In the genomic region with DNA sequence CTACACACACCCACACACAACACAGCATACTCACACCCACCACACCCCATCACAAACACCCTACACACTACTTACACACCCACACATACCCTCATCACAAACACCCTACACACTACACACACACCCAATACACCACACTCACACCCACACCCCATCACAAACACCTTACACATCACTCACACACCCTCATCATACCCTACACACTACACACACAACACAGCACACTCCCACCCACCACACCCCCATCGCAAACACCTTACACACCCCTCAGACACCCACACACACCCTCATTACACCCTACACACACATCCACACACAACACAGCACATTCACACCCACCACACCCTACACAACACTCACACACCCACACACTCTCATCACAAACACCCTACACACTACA, we compare ENCODE assay signal across 1 cellular context.
TF ChIP-seq lines count a peak whose summit lies in the region.

No MANE protein-coding gene starts in this region.

TF ChIP-seq in HEK293, 187 proteins besides CTCF, POLR2A, EP300 and RAD21 (continued from another document and continues in another):
- TF ChIP-seq, protein P1, sequence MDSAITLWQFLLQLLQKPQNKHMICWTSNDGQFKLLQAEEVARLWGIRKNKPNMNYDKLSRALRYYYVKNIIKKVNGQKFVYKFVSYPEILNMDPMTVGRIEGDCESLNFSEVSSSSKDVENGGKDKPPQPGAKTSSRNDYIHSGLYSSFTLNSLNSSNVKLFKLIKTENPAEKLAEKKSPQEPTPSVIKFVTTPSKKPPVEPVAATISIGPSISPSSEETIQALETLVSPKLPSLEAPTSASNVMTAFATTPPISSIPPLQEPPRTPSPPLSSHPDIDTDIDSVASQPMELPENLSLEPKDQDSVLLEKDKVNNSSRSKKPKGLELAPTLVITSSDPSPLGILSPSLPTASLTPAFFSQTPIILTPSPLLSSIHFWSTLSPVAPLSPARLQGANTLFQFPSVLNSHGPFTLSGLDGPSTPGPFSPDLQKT (IDR thresholded peaks at IDR 0.05; ENCODE audit: borderline replicate concordance, low read depth, low read length) = no peak
- TF ChIP-seq ZNF623 (tag by site-specific recombination; IDR thresholded peaks at IDR 0.05) = no peak
- TF ChIP-seq ZNF24 (tag by site-specific recombination; IDR thresholded peaks at IDR 0.05) = no peak
- no peak for TF ChIP-seq ZNF132 (tag by site-specific recombination; IDR thresholded peaks at IDR 0.05; ENCODE audit: borderline replicate concordance)
- TF ChIP-seq ZNF146 (tag by site-specific recombination; IDR thresholded peaks at IDR 0.05) = 0 out of 2 replicates have a peak, but pooled peaks have one; percentile 3
- no peak for TF ChIP-seq ZNF629 (tag by site-specific recombination; IDR thresholded peaks at IDR 0.05)
- no peak for TF ChIP-seq ZNF660 (tag by site-specific recombination; IDR thresholded peaks at IDR 0.05)
- no peak for TF ChIP-seq ZNF221 (tag by site-specific recombination; IDR thresholded peaks at IDR 0.05; ENCODE audit: borderline replicate concordance)
- TF ChIP-seq, protein P2, sequence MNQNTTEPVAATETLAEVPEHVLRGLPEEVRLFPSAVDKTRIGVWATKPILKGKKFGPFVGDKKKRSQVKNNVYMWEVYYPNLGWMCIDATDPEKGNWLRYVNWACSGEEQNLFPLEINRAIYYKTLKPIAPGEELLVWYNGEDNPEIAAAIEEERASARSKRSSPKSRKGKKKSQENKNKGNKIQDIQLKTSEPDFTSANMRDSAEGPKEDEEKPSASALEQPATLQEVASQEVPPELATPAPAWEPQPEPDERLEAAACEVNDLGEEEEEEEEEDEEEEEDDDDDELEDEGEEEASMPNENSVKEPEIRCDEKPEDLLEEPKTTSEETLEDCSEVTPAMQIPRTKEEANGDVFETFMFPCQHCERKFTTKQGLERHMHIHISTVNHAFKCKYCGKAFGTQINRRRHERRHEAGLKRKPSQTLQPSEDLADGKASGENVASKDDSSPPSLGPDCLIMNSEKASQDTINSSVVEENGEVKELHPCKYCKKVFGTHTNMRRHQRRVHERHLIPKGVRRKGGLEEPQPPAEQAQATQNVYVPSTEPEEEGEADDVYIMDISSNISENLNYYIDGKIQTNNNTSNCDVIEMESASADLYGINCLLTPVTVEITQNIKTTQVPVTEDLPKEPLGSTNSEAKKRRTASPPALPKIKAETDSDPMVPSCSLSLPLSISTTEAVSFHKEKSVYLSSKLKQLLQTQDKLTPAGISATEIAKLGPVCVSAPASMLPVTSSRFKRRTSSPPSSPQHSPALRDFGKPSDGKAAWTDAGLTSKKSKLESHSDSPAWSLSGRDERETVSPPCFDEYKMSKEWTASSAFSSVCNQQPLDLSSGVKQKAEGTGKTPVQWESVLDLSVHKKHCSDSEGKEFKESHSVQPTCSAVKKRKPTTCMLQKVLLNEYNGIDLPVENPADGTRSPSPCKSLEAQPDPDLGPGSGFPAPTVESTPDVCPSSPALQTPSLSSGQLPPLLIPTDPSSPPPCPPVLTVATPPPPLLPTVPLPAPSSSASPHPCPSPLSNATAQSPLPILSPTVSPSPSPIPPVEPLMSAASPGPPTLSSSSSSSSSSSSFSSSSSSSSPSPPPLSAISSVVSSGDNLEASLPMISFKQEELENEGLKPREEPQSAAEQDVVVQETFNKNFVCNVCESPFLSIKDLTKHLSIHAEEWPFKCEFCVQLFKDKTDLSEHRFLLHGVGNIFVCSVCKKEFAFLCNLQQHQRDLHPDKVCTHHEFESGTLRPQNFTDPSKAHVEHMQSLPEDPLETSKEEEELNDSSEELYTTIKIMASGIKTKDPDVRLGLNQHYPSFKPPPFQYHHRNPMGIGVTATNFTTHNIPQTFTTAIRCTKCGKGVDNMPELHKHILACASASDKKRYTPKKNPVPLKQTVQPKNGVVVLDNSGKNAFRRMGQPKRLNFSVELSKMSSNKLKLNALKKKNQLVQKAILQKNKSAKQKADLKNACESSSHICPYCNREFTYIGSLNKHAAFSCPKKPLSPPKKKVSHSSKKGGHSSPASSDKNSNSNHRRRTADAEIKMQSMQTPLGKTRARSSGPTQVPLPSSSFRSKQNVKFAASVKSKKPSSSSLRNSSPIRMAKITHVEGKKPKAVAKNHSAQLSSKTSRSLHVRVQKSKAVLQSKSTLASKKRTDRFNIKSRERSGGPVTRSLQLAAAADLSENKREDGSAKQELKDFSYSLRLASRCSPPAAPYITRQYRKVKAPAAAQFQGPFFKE (tag by site-specific recombination; IDR thresholded peaks at IDR 0.05; ENCODE audit: borderline replicate concordance) = no peak
- TF ChIP-seq, protein P3, sequence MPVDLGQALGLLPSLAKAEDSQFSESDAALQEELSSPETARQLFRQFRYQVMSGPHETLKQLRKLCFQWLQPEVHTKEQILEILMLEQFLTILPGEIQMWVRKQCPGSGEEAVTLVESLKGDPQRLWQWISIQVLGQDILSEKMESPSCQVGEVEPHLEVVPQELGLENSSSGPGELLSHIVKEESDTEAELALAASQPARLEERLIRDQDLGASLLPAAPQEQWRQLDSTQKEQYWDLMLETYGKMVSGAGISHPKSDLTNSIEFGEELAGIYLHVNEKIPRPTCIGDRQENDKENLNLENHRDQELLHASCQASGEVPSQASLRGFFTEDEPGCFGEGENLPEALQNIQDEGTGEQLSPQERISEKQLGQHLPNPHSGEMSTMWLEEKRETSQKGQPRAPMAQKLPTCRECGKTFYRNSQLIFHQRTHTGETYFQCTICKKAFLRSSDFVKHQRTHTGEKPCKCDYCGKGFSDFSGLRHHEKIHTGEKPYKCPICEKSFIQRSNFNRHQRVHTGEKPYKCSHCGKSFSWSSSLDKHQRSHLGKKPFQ (tag by site-specific recombination; IDR thresholded peaks at IDR 0.05) = peak; percentile 60
- no peak for TF ChIP-seq HOXD13 (CRISPR knock-in tag; IDR thresholded peaks at IDR 0.05; ENCODE audit: borderline replicate concordance)
- TF ChIP-seq, protein P4, sequence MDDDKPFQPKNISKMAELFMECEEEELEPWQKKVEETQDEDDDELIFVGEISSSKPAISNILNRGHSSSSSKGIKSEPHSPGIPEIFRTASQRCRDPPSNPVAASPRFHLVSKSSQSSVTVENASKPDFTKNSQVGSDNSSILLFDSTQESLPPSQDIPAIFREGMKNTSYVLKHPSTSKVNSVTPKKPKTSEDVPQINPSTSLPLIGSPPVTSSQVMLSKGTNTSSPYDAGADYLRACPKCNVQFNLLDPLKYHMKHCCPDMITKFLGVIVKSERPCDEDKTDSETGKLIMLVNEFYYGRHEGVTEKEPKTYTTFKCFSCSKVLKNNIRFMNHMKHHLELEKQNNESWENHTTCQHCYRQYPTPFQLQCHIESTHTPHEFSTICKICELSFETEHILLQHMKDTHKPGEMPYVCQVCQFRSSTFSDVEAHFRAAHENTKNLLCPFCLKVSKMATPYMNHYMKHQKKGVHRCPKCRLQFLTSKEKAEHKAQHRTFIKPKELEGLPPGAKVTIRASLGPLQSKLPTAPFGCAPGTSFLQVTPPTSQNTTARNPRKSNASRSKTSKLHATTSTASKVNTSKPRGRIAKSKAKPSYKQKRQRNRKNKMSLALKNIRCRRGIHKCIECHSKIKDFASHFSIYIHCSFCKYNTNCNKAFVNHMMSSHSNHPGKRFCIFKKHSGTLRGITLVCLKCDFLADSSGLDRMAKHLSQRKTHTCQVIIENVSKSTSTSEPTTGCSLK (tag by site-specific recombination; IDR thresholded peaks at IDR 0.05) = no peak
- TF ChIP-seq ZNF776 (tag by site-specific recombination; IDR thresholded peaks at IDR 0.05; ENCODE audit: borderline replicate concordance) = 0 out of 2 replicates have a peak, but pooled peaks have one; percentile 9
- no peak for TF ChIP-seq ZNF350 (tag by site-specific recombination; IDR thresholded peaks at IDR 0.05)
- peak; percentile 45; the same call in 1 of the 2 replicates for TF ChIP-seq ZNF548 (tag by site-specific recombination; IDR thresholded peaks at IDR 0.05)
- TF ChIP-seq, protein P5, sequence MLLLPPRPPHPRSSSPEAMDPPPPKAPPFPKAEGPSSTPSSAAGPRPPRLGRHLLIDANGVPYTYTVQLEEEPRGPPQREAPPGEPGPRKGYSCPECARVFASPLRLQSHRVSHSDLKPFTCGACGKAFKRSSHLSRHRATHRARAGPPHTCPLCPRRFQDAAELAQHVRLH (tag by site-specific recombination; IDR thresholded peaks at IDR 0.05) = no peak
- TF ChIP-seq, protein P6, sequence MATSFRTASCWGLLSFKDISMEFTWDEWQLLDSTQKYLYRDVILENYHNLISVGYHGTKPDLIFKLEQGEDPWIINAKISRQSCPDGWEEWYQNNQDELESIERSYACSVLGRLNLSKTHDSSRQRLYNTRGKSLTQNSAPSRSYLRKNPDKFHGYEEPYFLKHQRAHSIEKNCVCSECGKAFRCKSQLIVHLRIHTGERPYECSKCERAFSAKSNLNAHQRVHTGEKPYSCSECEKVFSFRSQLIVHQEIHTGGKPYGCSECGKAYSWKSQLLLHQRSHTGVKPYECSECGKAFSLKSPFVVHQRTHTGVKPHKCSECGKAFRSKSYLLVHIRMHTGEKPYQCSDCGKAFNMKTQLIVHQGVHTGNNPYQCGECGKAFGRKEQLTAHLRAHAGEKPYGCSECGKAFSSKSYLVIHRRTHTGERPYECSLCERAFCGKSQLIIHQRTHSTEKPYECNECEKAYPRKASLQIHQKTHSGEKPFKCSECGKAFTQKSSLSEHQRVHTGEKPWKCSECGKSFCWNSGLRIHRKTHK (tag by site-specific recombination; IDR thresholded peaks at IDR 0.05) = no peak
- TF ChIP-seq RBAK (tag by site-specific recombination; IDR thresholded peaks at IDR 0.05) = no peak
- peak; percentile 28; the same call in 1 of the 2 replicates for TF ChIP-seq ZNF544 (tag by site-specific recombination; IDR thresholded peaks at IDR 0.05)
- no peak for TF ChIP-seq OVOL3 (tag by site-specific recombination; IDR thresholded peaks at IDR 0.05)
- TF ChIP-seq ZNF76 (tag by site-specific recombination; IDR thresholded peaks at IDR 0.05; ENCODE audit: borderline replicate concordance, low read depth) = no peak
- no peak for TF ChIP-seq ZNF2 (tag by site-specific recombination; IDR thresholded peaks at IDR 0.05)
- TF ChIP-seq ZNF514 (tag by site-specific recombination; IDR thresholded peaks at IDR 0.05) = no peak
- TF ChIP-seq EGR2 (tag by site-specific recombination; IDR thresholded peaks at IDR 0.05; ENCODE audit: low read depth) = peak; percentile 100
- no peak for TF ChIP-seq ZNF585B (tag by site-specific recombination; IDR thresholded peaks at IDR 0.05)
- TF ChIP-seq ZBTB21 (tag by site-specific recombination; IDR thresholded peaks at IDR 0.05) = 0 out of 2 replicates have a peak, but pooled peaks have one; percentile 39
- TF ChIP-seq ZNF341 (tag by site-specific recombination; IDR thresholded peaks at IDR 0.05; ENCODE audit: low read depth) = no peak
- no peak for TF ChIP-seq OSR2 (tag by site-specific recombination; IDR thresholded peaks at IDR 0.05)
- TF ChIP-seq ZNF311 (tag by site-specific recombination; IDR thresholded peaks at IDR 0.05; ENCODE audit: borderline replicate concordance) = peak; percentile 88; the same call in 1 of the 2 replicates
- TF ChIP-seq, protein P7, sequence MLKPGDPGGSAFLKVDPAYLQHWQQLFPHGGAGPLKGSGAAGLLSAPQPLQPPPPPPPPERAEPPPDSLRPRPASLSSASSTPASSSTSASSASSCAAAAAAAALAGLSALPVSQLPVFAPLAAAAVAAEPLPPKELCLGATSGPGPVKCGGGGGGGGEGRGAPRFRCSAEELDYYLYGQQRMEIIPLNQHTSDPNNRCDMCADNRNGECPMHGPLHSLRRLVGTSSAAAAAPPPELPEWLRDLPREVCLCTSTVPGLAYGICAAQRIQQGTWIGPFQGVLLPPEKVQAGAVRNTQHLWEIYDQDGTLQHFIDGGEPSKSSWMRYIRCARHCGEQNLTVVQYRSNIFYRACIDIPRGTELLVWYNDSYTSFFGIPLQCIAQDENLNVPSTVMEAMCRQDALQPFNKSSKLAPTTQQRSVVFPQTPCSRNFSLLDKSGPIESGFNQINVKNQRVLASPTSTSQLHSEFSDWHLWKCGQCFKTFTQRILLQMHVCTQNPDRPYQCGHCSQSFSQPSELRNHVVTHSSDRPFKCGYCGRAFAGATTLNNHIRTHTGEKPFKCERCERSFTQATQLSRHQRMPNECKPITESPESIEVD (tag by site-specific recombination; IDR thresholded peaks at IDR 0.05) = no peak
- TF ChIP-seq, protein P8, sequence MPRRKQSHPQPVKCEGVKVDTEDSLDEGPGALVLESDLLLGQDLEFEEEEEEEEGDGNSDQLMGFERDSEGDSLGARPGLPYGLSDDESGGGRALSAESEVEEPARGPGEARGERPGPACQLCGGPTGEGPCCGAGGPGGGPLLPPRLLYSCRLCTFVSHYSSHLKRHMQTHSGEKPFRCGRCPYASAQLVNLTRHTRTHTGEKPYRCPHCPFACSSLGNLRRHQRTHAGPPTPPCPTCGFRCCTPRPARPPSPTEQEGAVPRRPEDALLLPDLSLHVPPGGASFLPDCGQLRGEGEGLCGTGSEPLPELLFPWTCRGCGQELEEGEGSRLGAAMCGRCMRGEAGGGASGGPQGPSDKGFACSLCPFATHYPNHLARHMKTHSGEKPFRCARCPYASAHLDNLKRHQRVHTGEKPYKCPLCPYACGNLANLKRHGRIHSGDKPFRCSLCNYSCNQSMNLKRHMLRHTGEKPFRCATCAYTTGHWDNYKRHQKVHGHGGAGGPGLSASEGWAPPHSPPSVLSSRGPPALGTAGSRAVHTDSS (tag by site-specific recombination; IDR thresholded peaks at IDR 0.05) = no peak
- TF ChIP-seq, protein P9, sequence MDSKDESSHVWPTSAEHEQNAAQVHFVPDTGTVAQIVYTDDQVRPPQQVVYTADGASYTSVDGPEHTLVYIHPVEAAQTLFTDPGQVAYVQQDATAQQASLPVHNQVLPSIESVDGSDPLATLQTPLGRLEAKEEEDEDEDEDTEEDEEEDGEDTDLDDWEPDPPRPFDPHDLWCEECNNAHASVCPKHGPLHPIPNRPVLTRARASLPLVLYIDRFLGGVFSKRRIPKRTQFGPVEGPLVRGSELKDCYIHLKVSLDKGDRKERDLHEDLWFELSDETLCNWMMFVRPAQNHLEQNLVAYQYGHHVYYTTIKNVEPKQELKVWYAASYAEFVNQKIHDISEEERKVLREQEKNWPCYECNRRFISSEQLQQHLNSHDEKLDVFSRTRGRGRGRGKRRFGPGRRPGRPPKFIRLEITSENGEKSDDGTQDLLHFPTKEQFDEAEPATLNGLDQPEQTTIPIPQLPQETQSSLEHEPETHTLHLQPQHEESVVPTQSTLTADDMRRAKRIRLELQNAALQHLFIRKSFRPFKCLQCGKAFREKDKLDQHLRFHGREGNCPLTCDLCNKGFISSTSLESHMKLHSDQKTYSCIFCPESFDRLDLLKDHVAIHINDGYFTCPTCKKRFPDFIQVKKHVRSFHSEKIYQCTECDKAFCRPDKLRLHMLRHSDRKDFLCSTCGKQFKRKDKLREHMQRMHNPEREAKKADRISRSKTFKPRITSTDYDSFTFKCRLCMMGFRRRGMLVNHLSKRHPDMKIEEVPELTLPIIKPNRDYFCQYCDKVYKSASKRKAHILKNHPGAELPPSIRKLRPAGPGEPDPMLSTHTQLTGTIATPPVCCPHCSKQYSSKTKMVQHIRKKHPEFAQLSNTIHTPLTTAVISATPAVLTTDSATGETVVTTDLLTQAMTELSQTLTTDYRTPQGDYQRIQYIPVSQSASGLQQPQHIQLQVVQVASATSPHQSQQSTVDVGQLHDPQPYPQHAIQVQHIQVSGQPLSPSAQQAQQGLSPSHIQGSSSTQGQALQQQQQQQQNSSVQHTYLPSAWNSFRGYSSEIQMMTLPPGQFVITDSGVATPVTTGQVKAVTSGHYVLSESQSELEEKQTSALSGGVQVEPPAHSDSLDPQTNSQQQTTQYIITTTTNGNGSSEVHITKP (tag by site-specific recombination; IDR thresholded peaks at IDR 0.05) = no peak
- TF ChIP-seq GLI2 (tag by site-specific recombination; IDR thresholded peaks at IDR 0.05; ENCODE audit: borderline replicate concordance, low read depth) = no peak
- TF ChIP-seq SP3 (tag by site-specific recombination; IDR thresholded peaks at IDR 0.05) = no peak
